ENCODE assay signal across 12 cellular contexts in genomic region chr13:25971499-25972145, GRCh38.
DNase-seq lines count a peak whose midpoint lies in the region; ATAC-seq and FAIRE-seq lines count a peak whose summit lies in the region.
"Had no signal": no experiment of that assay in that cellular context is flagged by ENCODE, and none has a peak within 500 bp of the region (broad histone marks: within the 10 kb centered on the region; RNA-seq: fewer than 3 reads in every experiment).

No MANE protein-coding gene starts in this region.

- FAIRE-seq in urothelium cell line (lab: Jason Lieb, UNC) = no peak
- FAIRE-seq: keratinocyte had no signal

- peak overlapping the region; percentile 47 to 96 for H3K27ac Mint-ChIP-seq in effector memory CD8-positive, alpha-beta T cell
- H3K27ac Mint-ChIP-seq in stimulated activated naive CD8-positive, alpha-beta T cell treated with anti-CD3 and anti-CD28 coated beads, Interleukin-15, amount 100 ng/mL, for 72 hours = no peak overlapping the region

- H3K27me3 Mint-ChIP-seq in effector memory CD8-positive, alpha-beta T cell = peaks cover 0 to 28% of the 10 kb centered on the region in 2 donors
- no peaks in the 10 kb centered on the region for H3K27me3 Mint-ChIP-seq in stimulated activated naive CD8-positive, alpha-beta T cell treated with anti-CD3 and anti-CD28 coated beads, Interleukin-15, amount 100 ng/mL, for 72 hours

- peak; percentile 36 for DNase-seq in stimulated activated CD4-positive, alpha-beta T cell treated with anti-CD3 and anti-CD28 coated beads, Interleukin-1b, Interleukin-23, amount 100 ng/mL, for 48 hours
- DNase-seq in stimulated activated CD4-positive, alpha-beta T cell treated with anti-CD3 and anti-CD28 coated beads, Interleukin-15, amount 100 ng/mL, for 24 hours = no peak
- peak; percentile 32 for DNase-seq in activated CD4-positive, alpha-beta T cell treated with anti-CD3 and anti-CD28 coated beads for 48 hours
- peak; percentile 21 to 42 (median 21) for DNase-seq in effector memory CD8-positive, alpha-beta T cell
- peak; percentile 17 to 44 for DNase-seq in stimulated activated naive CD8-positive, alpha-beta T cell treated with anti-CD3 and anti-CD28 coated beads, Interleukin-15, amount 100 ng/mL, for 72 hours
- DNase-seq in urothelium cell line (ENCODE audit: low spot score) (no peak), OCI-M1 (lab: John Stamatoyannopoulos, UW) (no peak)
- DNase-seq: IMR-90, psoas muscle, T1000 had no signal

- H3K4me3 Mint-ChIP-seq in effector memory CD8-positive, alpha-beta T cell = peak overlapping the region; percentile 7 to 65
- no peak overlapping the region for H3K4me3 Mint-ChIP-seq in stimulated activated naive CD8-positive, alpha-beta T cell treated with anti-CD3 and anti-CD28 coated beads, Interleukin-15, amount 100 ng/mL, for 72 hours

- H3K4me1 Mint-ChIP-seq in effector memory CD8-positive, alpha-beta T cell (ENCODE audit: low read depth in 2 of 2) = peaks cover 27 to 32% of the 10 kb centered on the region in 2 donors
- H3K4me1 Mint-ChIP-seq in stimulated activated naive CD8-positive, alpha-beta T cell treated with anti-CD3 and anti-CD28 coated beads, Interleukin-15, amount 100 ng/mL, for 72 hours = peaks cover 49% of the 10 kb centered on the region

- H3K9me3 Mint-ChIP-seq in effector memory CD8-positive, alpha-beta T cell = no peaks in the 10 kb centered on the region
- H3K9me3 Mint-ChIP-seq in stimulated activated naive CD8-positive, alpha-beta T cell treated with anti-CD3 and anti-CD28 coated beads, Interleukin-15, amount 100 ng/mL, for 72 hours = no peaks in the 10 kb centered on the region

- no peaks in the 10 kb centered on the region for H3K36me3 Mint-ChIP-seq in effector memory CD8-positive, alpha-beta T cell (ENCODE audit: insufficient read depth)

- ATAC-seq in effector memory CD8-positive, alpha-beta T cell (replicated peaks) = peak; percentile 95
- ATAC-seq in stimulated activated naive CD8-positive, alpha-beta T cell treated with anti-CD3 and anti-CD28 coated beads, Interleukin-15, amount 100 ng/mL, for 72 hours = peak; percentile 90
- no peak for ATAC-seq in GM18867 (IDR thresholded peaks at IDR 0.05; ENCODE audit: unreplicated experiment)
- ATAC-seq: psoas muscle had no signal

Comparison
In these comparisons a context has a peak if more than half of its experiments do, and no peak if none do; other contexts are left out.
1. DNase-seq: peak in stimulated activated CD4-positive, alpha-beta T cell treated with anti-CD3 and anti-CD28 coated beads, Interleukin-1b, Interleukin-23, amount 100 ng/mL, for 48 hours (single experiment), activated CD4-positive, alpha-beta T cell treated with anti-CD3 and anti-CD28 coated beads for 48 hours (single experiment), effector memory CD8-positive, alpha-beta T cell (3 of 3) and stimulated activated naive CD8-positive, alpha-beta T cell treated with anti-CD3 and anti-CD28 coated beads, Interleukin-15, amount 100 ng/mL, for 72 hours (2 of 2); none in stimulated activated CD4-positive, alpha-beta T cell treated with anti-CD3 and anti-CD28 coated beads, Interleukin-15, amount 100 ng/mL, for 24 hours (single experiment), urothelium cell line (single experiment) and OCI-M1 (single experiment).
2. H3K27ac Mint-ChIP-seq: peak in effector memory CD8-positive, alpha-beta T cell (2 of 2); none in stimulated activated naive CD8-positive, alpha-beta T cell treated with anti-CD3 and anti-CD28 coated beads, Interleukin-15, amount 100 ng/mL, for 72 hours (0 of 2).
3. H3K4me3 Mint-ChIP-seq: peak in effector memory CD8-positive, alpha-beta T cell (2 of 2); none in stimulated activated naive CD8-positive, alpha-beta T cell treated with anti-CD3 and anti-CD28 coated beads, Interleukin-15, amount 100 ng/mL, for 72 hours (0 of 2).